In genomic region chr3:170740285-170740684, GRCh38 we compare ENCODE assay signal across 1 cellular context.
TF ChIP-seq lines count a peak whose summit lies in the region.

No MANE protein-coding gene starts in this region.

TF ChIP-seq in GM23338, 12 proteins besides CTCF, POLR2A, EP300 and RAD21 (continued from another document):
- TF ChIP-seq REST (IDR thresholded peaks at IDR 0.05; ENCODE audit: unreplicated experiment) (no peak), EZH2 (IDR thresholded peaks at IDR 0.05; ENCODE audit: low read depth, unreplicated experiment) (no peak), ZNF114 (CRISPR knock-in tag; IDR thresholded peaks at IDR 0.05) (no peak), EZH2phosphoT487 (IDR thresholded peaks at IDR 0.05; ENCODE audit: unreplicated experiment) (no peak), JUNB (IDR thresholded peaks at IDR 0.05; ENCODE audit: unreplicated experiment) (no peak), STAT1 (IDR thresholded peaks at IDR 0.05; ENCODE audit: unreplicated experiment) (no peak), ETS1 (IDR thresholded peaks at IDR 0.05) (no peak), NANOG (IDR thresholded peaks at IDR 0.05; ENCODE audit: borderline replicate concordance) (no peak), ZNF331 (CRISPR knock-in tag; IDR thresholded peaks at IDR 0.05; ENCODE audit: low read depth) (no peak), POLR2AphosphoS5 (IDR thresholded peaks at IDR 0.05; ENCODE audit: low read depth) (no peak)
